In the genomic region with DNA sequence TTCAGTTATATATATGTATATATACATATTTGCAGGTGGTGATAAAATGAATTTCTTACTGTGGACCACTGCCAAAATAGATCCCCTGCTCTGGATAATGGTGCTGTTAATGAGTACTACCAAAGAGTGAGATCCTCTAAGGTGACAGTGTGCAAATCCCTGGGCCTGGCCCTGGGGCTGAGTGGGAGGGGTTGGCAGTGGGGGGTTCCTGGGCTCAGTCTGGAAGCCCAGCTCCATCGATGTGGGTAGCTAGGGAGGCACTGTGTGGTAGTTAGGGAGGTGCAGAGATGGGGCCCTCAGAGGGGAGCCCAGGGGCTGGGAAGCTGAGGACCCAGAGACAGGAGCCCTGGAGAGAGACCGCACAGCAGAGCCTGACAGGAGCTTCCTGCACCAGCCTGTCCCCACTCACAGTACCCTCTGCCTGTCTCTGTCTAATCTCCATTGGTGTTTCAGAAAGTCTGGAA, we compare ENCODE assay signal across 14 cellular contexts. TPM values are rescaled to one million over a fixed set of nuclear protein-coding genes. Genes with fewer than 3 reads are reported as not detected.
DNase-seq lines count a peak whose midpoint lies in the region; FAIRE-seq and TF ChIP-seq lines count a peak whose summit lies in the region.
"Had no signal": no experiment of that assay in that cellular context is flagged by ENCODE, and none has a peak within 500 bp of the region (broad histone marks: within the 10 kb centered on the region; RNA-seq: fewer than 3 reads in every experiment).

No MANE protein-coding gene starts in this region.

- TF ChIP-seq CTCF in hepatocyte (IDR thresholded peaks at IDR 0.05; ENCODE audit: poor library complexity) (no peak), osteoblast (IDR thresholded peaks at IDR 0.05; ENCODE audit: extremely low read depth, low read depth, low read length) (no peak)

- H3K79me2 ChIP-seq in hepatocyte (peaks cover 14% of the 10 kb centered on the region), osteoblast (ENCODE audit: insufficient read depth, low read length) (no peaks in the 10 kb centered on the region)

- 42% methylated on average over 2 of the region's 2 CpGs for WGBS in hepatocyte (ENCODE audit: low lambda C conversion rate, missing lambda C conversion rate)
- 17 to 46% (median 37%) methylated on average over 2 of the region's 2 CpGs for WGBS in small intestine, 3 donors

- no peak overlapping the region for H3K4me2 ChIP-seq in hepatocyte
- no peak overlapping the region for H3K4me2 ChIP-seq in osteoblast (ENCODE audit: insufficient read depth, low read length)

- H2AFZ ChIP-seq in hepatocyte (no peak overlapping the region), osteoblast (ENCODE audit: low read length) (no peak overlapping the region)

- peaks cover under 1% of the 10 kb centered on the region for H3K36me3 ChIP-seq in hepatocyte (replicated peaks; ENCODE audit: insufficient read depth, low read depth)
- peaks cover 4 to 19% of the 10 kb centered on the region in 2 donors for H3K36me3 ChIP-seq in small intestine (ENCODE audit: control insufficient read depth in 2 of 2, insufficient read depth in 2 of 2, low read length in 2 of 2)
- no peaks in the 10 kb centered on the region for H3K36me3 ChIP-seq in osteoblast (ENCODE audit: insufficient read depth, low read length)

- DNase-seq in NCI-H2171 (lab: John Stamatoyannopoulos, UW) (peak; percentile 51), NCI-H2171 treated with DMSO at 0.1 percent for 48 hours (lab: John Stamatoyannopoulos, UW) (no peak), NCI-H226 (peak; percentile 73), hepatocyte (ENCODE audit: low spot score) (peak; percentile 67), small intestine (no peak), kidney glomerular epithelial cell (lab: John Stamatoyannopoulos, UW) (no peak), middle frontal gyrus (ENCODE audit: extremely low spot score, low spot score) (no peak), osteoblast (ENCODE audit: insufficient read length, low spot score, missing footprints) (no peak)
- DNase-seq: NK-92 treated with Interleukin-12 subunit alpha and Interleukin-12 subunit beta, amount 100 ng/mL, for 24 hours; T-helper 1 cell had no signal

- H3K27me3 ChIP-seq in hepatocyte (no peaks in the 10 kb centered on the region), small intestine (ENCODE audit: control insufficient read depth in 2 of 2, insufficient read depth in 2 of 2, low read length in 2 of 2) (no peaks in the 10 kb centered on the region), osteoblast (ENCODE audit: insufficient read depth, low read length) (peaks cover 4% of the 10 kb centered on the region)

- H3K4me1 ChIP-seq in hepatocyte (ENCODE audit: insufficient read depth) (peaks cover 35% of the 10 kb centered on the region), small intestine (ENCODE audit: control insufficient read depth in 2 of 2, insufficient read depth in 1 of 2, low read depth in 1 of 2, low read length in 1 of 2) (peaks cover 0 to 2% of the 10 kb centered on the region in 2 donors), osteoblast (ENCODE audit: insufficient read depth, low read length) (no peaks in the 10 kb centered on the region)

- FAIRE-seq in small intestine (lab: Jason Lieb, UNC) = no peak

- H3K27ac ChIP-seq in hepatocyte (peak overlapping the region; percentile 76), small intestine (ENCODE audit: low read depth in 1 of 2, low read length in 1 of 2) (peak overlapping the region; percentile 50 to 87), osteoblast (ENCODE audit: low read depth, low read length) (no peak overlapping the region)
- H3K27ac ChIP-seq: thoracic aorta had no signal

- H3K9me3 ChIP-seq in hepatocyte (ENCODE audit: low read depth) (no peaks in the 10 kb centered on the region), small intestine (ENCODE audit: control insufficient read depth, low read depth) (no peaks in the 10 kb centered on the region), osteoblast (ENCODE audit: low read depth, low read length) (no peaks in the 10 kb centered on the region)
- H3K9me3 ChIP-seq: thoracic aorta had no signal

- H3K9me2 ChIP-seq in hepatocyte (replicated peaks; ENCODE audit: insufficient read depth) = no peaks in the 10 kb centered on the region

- H4K20me1 ChIP-seq in hepatocyte (ENCODE audit: insufficient read depth, poor library complexity, severe bottlenecking) (peaks cover 32% of the 10 kb centered on the region), osteoblast (ENCODE audit: insufficient read depth, low read length) (no peaks in the 10 kb centered on the region)

- H3K4me3 ChIP-seq in hepatocyte (no peak overlapping the region), small intestine (ENCODE audit: low read depth in 1 of 2, low read length in 2 of 2) (no peak overlapping the region), osteoblast (ENCODE audit: insufficient read depth, low read length) (no peak overlapping the region)
- H3K4me3 ChIP-seq: thoracic aorta had no signal

RNA-seq across cellular contexts. Expression of gene KRT8, which starts 9.1 kb away (rescaled TPM):
- total RNA-seq in hepatocyte = 1,376 and 1,381 TPM in 2 replicates
- 2,058 and 2,283 TPM in 2 replicates for polyA plus RNA-seq in hepatocyte
- polyA plus RNA-seq in small intestine = 1,000 to 10,000 TPM; 2,417 to 3,002 (median 2,429) TPM
- 2.9 and 5.1 TPM in 2 replicates for total RNA-seq in osteoblast
- polyA plus RNA-seq: naive thymus-derived CD8-positive, alpha-beta T cell had no signal

RNA-seq across cellular contexts. Expression of gene KRT78, which starts 47.0 kb away (rescaled TPM):
- total RNA-seq in hepatocyte (0.08 TPM in 1 of 2 replicates, not detected in the other), osteoblast (not detected in 2 replicates)
- polyA plus RNA-seq in hepatocyte (not detected in 2 replicates), small intestine (1 to 10 TPM in 1 of 3 donors, under 1 TPM in 2; 0.30 to 1.8 (median 0.54) TPM)
- total RNA-seq: dermis microvascular lymphatic vessel endothelial cell; fibroblast of villous mesenchyme; naive thymus-derived CD8-positive, alpha-beta T cell; thoracic aorta had no signal
- polyA plus RNA-seq: naive thymus-derived CD8-positive, alpha-beta T cell had no signal

RNA-seq across cellular contexts. Expression of gene KRT18, which starts 53.2 kb away (rescaled TPM):
- total RNA-seq in hepatocyte (676 and 753 TPM in 2 replicates), osteoblast (22.4 and 61.9 TPM in 2 replicates)
- polyA plus RNA-seq in hepatocyte (1,621 and 1,849 TPM in 2 replicates), small intestine (100 to 1,000 TPM; 484 to 728 (median 496) TPM)

Comparison
In these comparisons a context has a peak if more than half of its experiments do, and no peak if none do; other contexts are left out.
1. DNase-seq: peak in NCI-H2171 (single experiment), NCI-H226 (single experiment) and hepatocyte (single experiment); none in NCI-H2171 treated with DMSO at 0.1 percent for 48 hours (single experiment), small intestine (single experiment), kidney glomerular epithelial cell (single experiment), middle frontal gyrus (single experiment) and osteoblast (single experiment).
2. RNA of gene KRT8, which starts 9.1 kb away (total RNA-seq): 1,376 to 1,381 TPM in hepatocyte; 2.9 to 5.1 TPM in osteoblast; every median in the first group is over 100 times any median in the second.
3. RNA of gene KRT18, which starts 53.2 kb away (total RNA-seq): 676 to 753 TPM in hepatocyte; 22.4 to 61.9 TPM in osteoblast; every median in the first group is over 10 times any median in the second.